ENCODE assay signal across 19 cellular contexts in genomic region chr12:32249701-32250270, GRCh38.
DNase-seq lines count a peak whose midpoint lies in the region; ATAC-seq and TF ChIP-seq lines count a peak whose summit lies in the region.
"Had no signal": no experiment of that assay in that cellular context is flagged by ENCODE, and none has a peak within 500 bp of the region (broad histone marks: within the 10 kb centered on the region; RNA-seq: fewer than 3 reads in every experiment).

No MANE protein-coding gene starts in this region.

- H3K4me2 ChIP-seq in Karpas-422 (ENCODE audit: low read depth, low read length, poor library complexity, severe bottlenecking) (no peak overlapping the region), trophoblast cell (ENCODE audit: low read length) (no peak overlapping the region)

- no peak overlapping the region for H2BK5ac ChIP-seq in trophoblast cell (ENCODE audit: low read depth, low read length, poor library complexity)

- no peak overlapping the region for H3K23ac ChIP-seq in trophoblast cell (ENCODE audit: low read length)

- H2AFZ ChIP-seq in Karpas-422 (ENCODE audit: low read length) (no peak overlapping the region), trophoblast cell (ENCODE audit: insufficient read depth, low read length, poor library complexity) (no peak overlapping the region)

- peak overlapping the region; percentile 75 for H4K91ac ChIP-seq in trophoblast cell (ENCODE audit: low read depth, low read length)

- H3K27me3 ChIP-seq in Karpas-422 (ENCODE audit: low read length) (no peaks in the 10 kb centered on the region), trophoblast cell (ENCODE audit: insufficient read depth, low read length) (no peaks in the 10 kb centered on the region)
- H3K27me3 ChIP-seq: esophagus squamous epithelium, gastroesophageal sphincter, SJCRH30, upper lobe of left lung had no signal

- H3K4me1 ChIP-seq in Karpas-422 (ENCODE audit: low read length) = no peaks in the 10 kb centered on the region
- peaks cover 2 to 9% of the 10 kb centered on the region in 2 experiments for H3K4me1 ChIP-seq in trophoblast cell (ENCODE audit: control insufficient read depth in 1 of 2, insufficient read depth in 2 of 2, low read length in 2 of 2)
- H3K4me1 ChIP-seq: gastroesophageal sphincter, SJCRH30, upper lobe of left lung had no signal

- H4K20me1 ChIP-seq in Karpas-422 (ENCODE audit: insufficient read depth, low read depth, low read length) = no peaks in the 10 kb centered on the region

- DNase-seq in EH (ENCODE audit: low read depth) = peak; percentile 47
- no peak for DNase-seq in Karpas-422
- DNase-seq in epithelial cell of esophagus (ENCODE audit: low read depth) = peak; percentile 70
- peak in 1 of 2 donors; percentile 4 for DNase-seq in trophoblast cell
- no peak for DNase-seq in stimulated activated CD4-positive, alpha-beta T cell treated with anti-CD3 and anti-CD28 coated beads, Interleukin-2, amount 100 ng/mL, for 24 hours
- DNase-seq in RPMI8226 = no peak
- DNase-seq: ACHN; activated CD4-positive, alpha-beta T cell treated with anti-CD3 and anti-CD28 coated beads, Interleukin-2, amount 10 ng/mL, durations not matched to agents 7 days and 5 days; effector CD8-positive, alpha-beta T cell; esophagus squamous epithelium; HCEC 1CT; NCI-H1105; NCI-H2029 treated with DMSO at 0.1 percent for 48 hours; right cardiac atrium; SJCRH30; upper lobe of left lung had no signal

- no CpG with 5 or more reads among the region's 4 CpGs for WGBS in trophoblast cell (ENCODE audit: extremely low coverage, insufficient coverage, insufficient read length)

- peaks cover 77% of the 10 kb centered on the region for H3K79me2 ChIP-seq in Karpas-422 (ENCODE audit: low read length)
- no peaks in the 10 kb centered on the region for H3K79me2 ChIP-seq in trophoblast cell (ENCODE audit: control insufficient read depth, insufficient read depth, low read length, poor library complexity)

- peak overlapping the region; percentile 29 for H4K8ac ChIP-seq in trophoblast cell (ENCODE audit: low read depth, low read length)

- H2BK120ac ChIP-seq in trophoblast cell (ENCODE audit: insufficient read depth, low read length, poor library complexity) = peak overlapping the region; percentile 69

- H3K14ac ChIP-seq in trophoblast cell (ENCODE audit: low read length) = no peak overlapping the region

- H2AK5ac ChIP-seq in trophoblast cell (ENCODE audit: low read length) = no peak overlapping the region

- TF ChIP-seq CTCF in epithelial cell of esophagus (IDR thresholded peaks at IDR 0.05; ENCODE audit: insufficient read depth, low read depth, low read length, missing control alignments) = no peak

- H3K4me3 ChIP-seq in Karpas-422 (ENCODE audit: low read length) (no peak overlapping the region), epithelial cell of esophagus (ENCODE audit: low read length) (no peak overlapping the region), trophoblast cell (ENCODE audit: low read depth, low read length) (no peak overlapping the region)
- H3K4me3 ChIP-seq: esophagus squamous epithelium, gastroesophageal sphincter, SJCRH30, upper lobe of left lung had no signal

- 0 out of 2 replicates have a peak overlapping the region, but pooled peaks have one; percentile 38 for H3K27ac ChIP-seq in Karpas-422 (ENCODE audit: low read length)
- H3K27ac ChIP-seq in trophoblast cell (ENCODE audit: low read depth, low read length) = peak overlapping the region; percentile 54
- H3K27ac ChIP-seq: esophagus squamous epithelium, gastroesophageal sphincter, SJCRH30, upper lobe of left lung had no signal

- H2BK12ac ChIP-seq in trophoblast cell (ENCODE audit: low read length) = peak overlapping the region; percentile 85

- peak overlapping the region; percentile 44 for H4K12ac ChIP-seq in trophoblast cell (ENCODE audit: low read depth, low read length)

- no peak overlapping the region for H3K4ac ChIP-seq in trophoblast cell (ENCODE audit: low read depth, low read length)

- H3K9me3 ChIP-seq in Karpas-422 (ENCODE audit: low read length) (no peaks in the 10 kb centered on the region), trophoblast cell (ENCODE audit: insufficient read depth, low read depth, low read length) (no peaks in the 10 kb centered on the region)
- H3K9me3 ChIP-seq: esophagus squamous epithelium, gastroesophageal sphincter, SJCRH30, upper lobe of left lung had no signal

- no peaks in the 10 kb centered on the region for H3K9me2 ChIP-seq in Karpas-422 (replicated peaks; ENCODE audit: insufficient read depth, low read length)

- H3K18ac ChIP-seq in trophoblast cell (ENCODE audit: low read length) = no peak overlapping the region

- H3K79me1 ChIP-seq in trophoblast cell (ENCODE audit: low read length) = peaks cover 11% of the 10 kb centered on the region

- H3K36me3 ChIP-seq in Karpas-422 (ENCODE audit: insufficient read depth, low read length) (no peaks in the 10 kb centered on the region), trophoblast cell (ENCODE audit: control insufficient read depth in 1 of 2, insufficient read depth in 2 of 2, low read length in 2 of 2) (peaks cover 0 to 5% of the 10 kb centered on the region in 2 experiments)
- H3K36me3 ChIP-seq: esophagus squamous epithelium, gastroesophageal sphincter, SJCRH30, upper lobe of left lung had no signal

- ATAC-seq in GM21360 (IDR thresholded peaks at IDR 0.05; ENCODE audit: unreplicated experiment) = no peak
- no peak for ATAC-seq in HG02870 (IDR thresholded peaks at IDR 0.05; ENCODE audit: unreplicated experiment)
- ATAC-seq: gastroesophageal sphincter, right cardiac atrium had no signal

- H3K9ac ChIP-seq in Karpas-422 (ENCODE audit: low read length) (no peak overlapping the region), trophoblast cell (ENCODE audit: low read length) (no peak overlapping the region)

Comparison
In these comparisons a context has a peak if more than half of its experiments do, and no peak if none do; other contexts are left out.
1. DNase-seq: peak in EH (single experiment) and epithelial cell of esophagus (single experiment); none in Karpas-422 (single experiment), stimulated activated CD4-positive, alpha-beta T cell treated with anti-CD3 and anti-CD28 coated beads, Interleukin-2, amount 100 ng/mL, for 24 hours (0 of 2) and RPMI8226 (single experiment).